In genomic region chr2:147506889-147507288, GRCh38 we compare ENCODE assay signal across 22 cellular contexts.
"Had no signal": no experiment of that assay in that cellular context is flagged by ENCODE, and none has a peak within 500 bp of the region (broad histone marks: within the 10 kb centered on the region; RNA-seq: fewer than 3 reads in every experiment).

No MANE protein-coding gene starts in this region.

- H3K27ac ChIP-seq: SJCRH30 had no signal

- ATAC-seq: HepG2, SK-N-SH treated with all-trans-retinoic acid at 6 μM for 48 hours had no signal

- FAIRE-seq: HepG2, RCC 7860 had no signal

- H3K9me3 ChIP-seq: MG63, SJCRH30 had no signal

- H3K27me3 ChIP-seq: MG63, SJCRH30 had no signal

- H3K36me3 ChIP-seq: MG63, SJCRH30 had no signal

- H3K4me3 ChIP-seq: MG63, SJCRH30 had no signal

- DNase-seq: IMR-90, Karpas-422, KG1, MG63, NCI-H1092, NCI-H1105 treated with DMSO at 0.1 percent for 48 hours, NCI-H1417 treated with DMSO at 0.1 percent for 48 hours, NCI-H146, NCI-H1694 treated with DMSO at 0.1 percent for 48 hours, NCI-H1930, NCI-H2081, NCI-H2107, NCI-H2227 treated with DMSO at 0.1 percent for 48 hours, NCI-H524, NCI-H526 treated with DMSO at 0.1 percent for 48 hours, NCI-H774, RPMI8226, SHP77 treated with DMSO at 0.1 percent for 48 hours, SJCRH30 had no signal
